1 cellular context compared by ENCODE assay signal in the genomic region with DNA sequence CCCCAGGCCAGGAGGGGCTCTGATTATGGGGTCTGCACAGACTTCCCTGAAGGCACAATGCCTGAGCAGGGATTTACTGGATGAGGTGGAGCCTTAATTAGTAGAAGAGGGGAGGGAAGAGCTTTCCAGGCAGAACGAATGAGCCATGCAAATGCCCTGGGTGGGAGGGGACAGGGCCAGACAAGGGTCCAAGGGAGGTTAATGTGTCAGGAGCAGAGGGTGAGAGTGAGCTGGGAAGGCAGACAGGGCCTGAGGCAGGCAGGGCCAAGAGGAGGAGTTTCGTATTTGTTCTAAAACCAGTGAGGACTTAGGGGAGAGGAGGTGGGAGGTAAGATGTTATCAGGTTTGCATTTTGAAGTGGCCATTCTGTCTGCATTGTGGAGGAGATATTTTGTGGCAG.
TF ChIP-seq lines count a peak whose summit lies in the region.

No MANE protein-coding gene starts in this region.

TF ChIP-seq in GM23338, 12 proteins besides CTCF, POLR2A, EP300 and RAD21:
- TF ChIP-seq, protein P1, sequence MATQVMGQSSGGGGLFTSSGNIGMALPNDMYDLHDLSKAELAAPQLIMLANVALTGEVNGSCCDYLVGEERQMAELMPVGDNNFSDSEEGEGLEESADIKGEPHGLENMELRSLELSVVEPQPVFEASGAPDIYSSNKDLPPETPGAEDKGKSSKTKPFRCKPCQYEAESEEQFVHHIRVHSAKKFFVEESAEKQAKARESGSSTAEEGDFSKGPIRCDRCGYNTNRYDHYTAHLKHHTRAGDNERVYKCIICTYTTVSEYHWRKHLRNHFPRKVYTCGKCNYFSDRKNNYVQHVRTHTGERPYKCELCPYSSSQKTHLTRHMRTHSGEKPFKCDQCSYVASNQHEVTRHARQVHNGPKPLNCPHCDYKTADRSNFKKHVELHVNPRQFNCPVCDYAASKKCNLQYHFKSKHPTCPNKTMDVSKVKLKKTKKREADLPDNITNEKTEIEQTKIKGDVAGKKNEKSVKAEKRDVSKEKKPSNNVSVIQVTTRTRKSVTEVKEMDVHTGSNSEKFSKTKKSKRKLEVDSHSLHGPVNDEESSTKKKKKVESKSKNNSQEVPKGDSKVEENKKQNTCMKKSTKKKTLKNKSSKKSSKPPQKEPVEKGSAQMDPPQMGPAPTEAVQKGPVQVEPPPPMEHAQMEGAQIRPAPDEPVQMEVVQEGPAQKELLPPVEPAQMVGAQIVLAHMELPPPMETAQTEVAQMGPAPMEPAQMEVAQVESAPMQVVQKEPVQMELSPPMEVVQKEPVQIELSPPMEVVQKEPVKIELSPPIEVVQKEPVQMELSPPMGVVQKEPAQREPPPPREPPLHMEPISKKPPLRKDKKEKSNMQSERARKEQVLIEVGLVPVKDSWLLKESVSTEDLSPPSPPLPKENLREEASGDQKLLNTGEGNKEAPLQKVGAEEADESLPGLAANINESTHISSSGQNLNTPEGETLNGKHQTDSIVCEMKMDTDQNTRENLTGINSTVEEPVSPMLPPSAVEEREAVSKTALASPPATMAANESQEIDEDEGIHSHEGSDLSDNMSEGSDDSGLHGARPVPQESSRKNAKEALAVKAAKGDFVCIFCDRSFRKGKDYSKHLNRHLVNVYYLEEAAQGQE (IDR thresholded peaks at IDR 0.05; ENCODE audit: unreplicated experiment) = no peak
- no peak for TF ChIP-seq CREB1 (CRISPR knock-in tag; IDR thresholded peaks at IDR 0.05; ENCODE audit: low read depth)
- TF ChIP-seq ZNF114 (CRISPR knock-in tag; IDR thresholded peaks at IDR 0.05) = no peak
- TF ChIP-seq JUNB (IDR thresholded peaks at IDR 0.05; ENCODE audit: unreplicated experiment) = no peak
- TF ChIP-seq, protein P2, sequence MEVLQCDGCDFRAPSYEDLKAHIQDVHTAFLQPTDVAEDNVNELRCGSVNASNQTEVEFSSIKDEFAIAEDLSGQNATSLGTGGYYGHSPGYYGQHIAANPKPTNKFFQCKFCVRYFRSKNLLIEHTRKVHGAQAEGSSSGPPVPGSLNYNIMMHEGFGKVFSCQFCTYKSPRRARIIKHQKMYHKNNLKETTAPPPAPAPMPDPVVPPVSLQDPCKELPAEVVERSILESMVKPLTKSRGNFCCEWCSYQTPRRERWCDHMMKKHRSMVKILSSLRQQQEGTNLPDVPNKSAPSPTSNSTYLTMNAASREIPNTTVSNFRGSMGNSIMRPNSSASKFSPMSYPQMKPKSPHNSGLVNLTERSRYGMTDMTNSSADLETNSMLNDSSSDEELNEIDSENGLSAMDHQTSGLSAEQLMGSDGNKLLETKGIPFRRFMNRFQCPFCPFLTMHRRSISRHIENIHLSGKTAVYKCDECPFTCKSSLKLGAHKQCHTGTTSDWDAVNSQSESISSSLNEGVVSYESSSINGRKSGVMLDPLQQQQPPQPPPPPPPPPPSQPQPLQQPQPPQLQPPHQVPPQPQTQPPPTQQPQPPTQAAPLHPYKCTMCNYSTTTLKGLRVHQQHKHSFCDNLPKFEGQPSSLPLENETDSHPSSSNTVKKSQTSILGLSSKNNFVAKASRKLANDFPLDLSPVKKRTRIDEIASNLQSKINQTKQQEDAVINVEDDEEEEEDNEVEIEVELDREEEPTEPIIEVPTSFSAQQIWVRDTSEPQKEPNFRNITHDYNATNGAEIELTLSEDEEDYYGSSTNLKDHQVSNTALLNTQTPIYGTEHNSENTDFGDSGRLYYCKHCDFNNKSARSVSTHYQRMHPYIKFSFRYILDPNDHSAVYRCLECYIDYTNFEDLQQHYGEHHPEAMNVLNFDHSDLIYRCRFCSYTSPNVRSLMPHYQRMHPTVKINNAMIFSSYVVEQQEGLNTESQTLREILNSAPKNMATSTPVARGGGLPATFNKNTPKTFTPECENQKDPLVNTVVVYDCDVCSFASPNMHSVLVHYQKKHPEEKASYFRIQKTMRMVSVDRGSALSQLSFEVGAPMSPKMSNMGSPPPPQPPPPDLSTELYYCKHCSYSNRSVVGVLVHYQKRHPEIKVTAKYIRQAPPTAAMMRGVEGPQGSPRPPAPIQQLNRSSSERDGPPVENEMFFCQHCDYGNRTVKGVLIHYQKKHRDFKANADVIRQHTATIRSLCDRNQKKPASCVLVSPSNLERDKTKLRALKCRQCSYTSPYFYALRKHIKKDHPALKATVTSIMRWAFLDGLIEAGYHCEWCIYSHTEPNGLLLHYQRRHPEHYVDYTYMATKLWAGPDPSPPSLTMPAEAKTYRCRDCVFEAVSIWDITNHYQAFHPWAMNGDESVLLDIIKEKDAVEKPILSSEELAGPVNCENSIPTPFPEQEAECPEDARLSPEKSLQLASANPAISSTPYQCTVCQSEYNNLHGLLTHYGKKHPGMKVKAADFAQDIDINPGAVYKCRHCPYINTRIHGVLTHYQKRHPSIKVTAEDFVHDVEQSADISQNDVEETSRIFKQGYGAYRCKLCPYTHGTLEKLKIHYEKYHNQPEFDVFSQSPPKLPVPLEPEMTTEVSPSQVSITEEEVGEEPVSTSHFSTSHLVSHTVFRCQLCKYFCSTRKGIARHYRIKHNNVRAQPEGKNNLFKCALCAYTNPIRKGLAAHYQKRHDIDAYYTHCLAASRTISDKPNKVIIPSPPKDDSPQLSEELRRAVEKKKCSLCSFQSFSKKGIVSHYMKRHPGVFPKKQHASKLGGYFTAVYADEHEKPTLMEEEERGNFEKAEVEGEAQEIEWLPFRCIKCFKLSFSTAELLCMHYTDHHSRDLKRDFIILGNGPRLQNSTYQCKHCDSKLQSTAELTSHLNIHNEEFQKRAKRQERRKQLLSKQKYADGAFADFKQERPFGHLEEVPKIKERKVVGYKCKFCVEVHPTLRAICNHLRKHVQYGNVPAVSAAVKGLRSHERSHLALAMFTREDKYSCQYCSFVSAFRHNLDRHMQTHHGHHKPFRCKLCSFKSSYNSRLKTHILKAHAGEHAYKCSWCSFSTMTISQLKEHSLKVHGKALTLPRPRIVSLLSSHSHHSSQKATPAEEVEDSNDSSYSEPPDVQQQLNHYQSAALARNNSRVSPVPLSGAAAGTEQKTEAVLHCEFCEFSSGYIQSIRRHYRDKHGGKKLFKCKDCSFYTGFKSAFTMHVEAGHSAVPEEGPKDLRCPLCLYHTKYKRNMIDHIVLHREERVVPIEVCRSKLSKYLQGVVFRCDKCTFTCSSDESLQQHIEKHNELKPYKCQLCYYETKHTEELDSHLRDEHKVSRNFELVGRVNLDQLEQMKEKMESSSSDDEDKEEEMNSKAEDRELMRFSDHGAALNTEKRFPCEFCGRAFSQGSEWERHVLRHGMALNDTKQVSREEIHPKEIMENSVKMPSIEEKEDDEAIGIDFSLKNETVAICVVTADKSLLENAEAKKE (CRISPR knock-in tag; IDR thresholded peaks at IDR 0.05) = no peak
- no peak for TF ChIP-seq EZH2phosphoT487 (IDR thresholded peaks at IDR 0.05; ENCODE audit: unreplicated experiment)
- TF ChIP-seq, protein P3, sequence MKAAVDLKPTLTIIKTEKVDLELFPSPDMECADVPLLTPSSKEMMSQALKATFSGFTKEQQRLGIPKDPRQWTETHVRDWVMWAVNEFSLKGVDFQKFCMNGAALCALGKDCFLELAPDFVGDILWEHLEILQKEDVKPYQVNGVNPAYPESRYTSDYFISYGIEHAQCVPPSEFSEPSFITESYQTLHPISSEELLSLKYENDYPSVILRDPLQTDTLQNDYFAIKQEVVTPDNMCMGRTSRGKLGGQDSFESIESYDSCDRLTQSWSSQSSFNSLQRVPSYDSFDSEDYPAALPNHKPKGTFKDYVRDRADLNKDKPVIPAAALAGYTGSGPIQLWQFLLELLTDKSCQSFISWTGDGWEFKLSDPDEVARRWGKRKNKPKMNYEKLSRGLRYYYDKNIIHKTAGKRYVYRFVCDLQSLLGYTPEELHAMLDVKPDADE (IDR thresholded peaks at IDR 0.05) = no peak
- TF ChIP-seq EZH2 (IDR thresholded peaks at IDR 0.05; ENCODE audit: low read depth, unreplicated experiment) = no peak
- no peak for TF ChIP-seq POLR2AphosphoS5 (IDR thresholded peaks at IDR 0.05; ENCODE audit: low read depth)
- no peak for TF ChIP-seq STAT1 (IDR thresholded peaks at IDR 0.05; ENCODE audit: unreplicated experiment)
- TF ChIP-seq ZNF331 (CRISPR knock-in tag; IDR thresholded peaks at IDR 0.05; ENCODE audit: low read depth) = no peak
- TF ChIP-seq NANOG (IDR thresholded peaks at IDR 0.05; ENCODE audit: borderline replicate concordance) = no peak
TF ChIP-seq in GM23338: peak in this region for 0.
